8 cellular contexts compared by ENCODE assay signal in genomic region chr1:155051777-155052398, GRCh38. TPM values are rescaled to one million over a fixed set of nuclear protein-coding genes. Genes with fewer than 3 reads are reported as not detected.
DNase-seq lines count a peak whose midpoint lies in the region; ATAC-seq and TF ChIP-seq lines count a peak whose summit lies in the region.

No MANE protein-coding gene starts in this region.

- no peaks in the 10 kb centered on the region for H3K9me3 ChIP-seq in iPS-18c (ENCODE audit: control insufficient read depth, insufficient read depth, low read length)
- H3K9me3 ChIP-seq in skeletal muscle tissue (ENCODE audit: control insufficient read depth in 3 of 3, low read length in 3 of 3): no peaks in the 10 kb centered on the region

- H3K9ac ChIP-seq in KMS-11 (peak overlapping the region; percentile 59; the same call in 1 of the 2 replicates), skeletal muscle tissue (ENCODE audit: low read depth in 1 of 3, low read length in 3 of 3) (peak overlapping the region; percentile 76 to 87 (median 79))

- H2AFZ ChIP-seq in KMS-11 (ENCODE audit: low read depth): peak overlapping the region; percentile 84

- H4K20me1 ChIP-seq in KMS-11 (ENCODE audit: insufficient read depth): no peaks in the 10 kb centered on the region

- in situ Hi-C loops in brain microvascular endothelial cell (cut with HindIII; ENCODE audit: low pct_ligation_motif_present, low sequenced_read_pairs): no loop called here

- H3K27ac ChIP-seq in KMS-11 (peak overlapping the region; percentile 27; the same call in 1 of the 2 replicates), brain microvascular endothelial cell (no peak overlapping the region), skeletal muscle tissue (ENCODE audit: low read depth, low read length) (peak overlapping the region; percentile 72)

- H3K4me3 ChIP-seq in KMS-11 (IDR thresholded peaks at IDR 0.05; ENCODE audit: insufficient read depth, low read depth, low read length) (peak overlapping the region; percentile 98), brain microvascular endothelial cell (ENCODE audit: low read depth, low read length) (peak overlapping the region; percentile 67), iPS-18c (ENCODE audit: insufficient read depth, low read depth, low read length) (peak overlapping the region; percentile 64), skeletal muscle tissue (ENCODE audit: low read length in 3 of 3) (peak overlapping the region; percentile 64 to 85 (median 70))

- H3K4me1 ChIP-seq in KMS-11 (ENCODE audit: low read depth, poor library complexity, severe bottlenecking): peaks cover 41% of the 10 kb centered on the region
- H3K4me1 ChIP-seq in skeletal muscle tissue (ENCODE audit: control insufficient read depth in 3 of 3, insufficient read depth in 3 of 3, low read length in 3 of 3): peaks cover 28 to 55% (median 44%) of the 10 kb centered on the region in 3 donors

- no peaks in the 10 kb centered on the region for H3K27me3 ChIP-seq in KMS-11 (ENCODE audit: insufficient read depth, low read depth)
- no peaks in the 10 kb centered on the region for H3K27me3 ChIP-seq in brain microvascular endothelial cell (replicated peaks)
- H3K27me3 ChIP-seq in skeletal muscle tissue (ENCODE audit: control insufficient read depth in 3 of 3, insufficient read depth in 3 of 3, low read length in 3 of 3): no peaks in the 10 kb centered on the region

- ATAC-seq in GM18909 (IDR thresholded peaks at IDR 0.05; ENCODE audit: poor library complexity, unreplicated experiment): no peak

- H3K79me2 ChIP-seq in KMS-11 (ENCODE audit: insufficient read depth, low read depth): peaks cover 13% of the 10 kb centered on the region; the same call in 1 of the 2 replicates

- peak overlapping the region; percentile 92 for H3K4me2 ChIP-seq in KMS-11

- DNase-seq in NCI-H1417 (lab: John Stamatoyannopoulos, UW): peak; percentile 57 to 72 (median 69)
- no peak for DNase-seq in NCI-H1417 treated with DMSO at 0.1 percent for 48 hours (lab: John Stamatoyannopoulos, UW)
- DNase-seq in T-helper 9 cell: peak; percentile 36
- DNase-seq in brain microvascular endothelial cell: no peak

- TF ChIP-seq CTCF in KMS-11 (conservative IDR thresholded peaks at IDR 0.05; ENCODE audit: low read depth, low read length) (no peak), brain microvascular endothelial cell (IDR thresholded peaks at IDR 0.05; ENCODE audit: low read depth, low read length, missing control alignments) (no peak)

- H3K36me3 ChIP-seq in KMS-11 (ENCODE audit: insufficient read depth) (no peaks in the 10 kb centered on the region; the same call in 1 of the 2 replicates), brain microvascular endothelial cell (replicated peaks) (peaks cover 12% of the 10 kb centered on the region), skeletal muscle tissue (ENCODE audit: control insufficient read depth in 3 of 3, insufficient read depth in 3 of 3, low read length in 3 of 3) (peaks cover 20 to 25% (median 23%) of the 10 kb centered on the region in 3 donors)

RNA-seq across cellular contexts. Expression of gene ADAM15, which starts 0.8 kb away (rescaled TPM):
- total RNA-seq in skeletal muscle tissue: 33.9 TPM

RNA-seq across cellular contexts. Expression of gene EFNA4, which starts 11.7 kb away (rescaled TPM):
- total RNA-seq in skeletal muscle tissue: 3.7 TPM

RNA-seq across cellular contexts. Expression of gene DCST1, which starts 18.3 kb away (rescaled TPM):
- not detected for total RNA-seq in skeletal muscle tissue

RNA-seq across cellular contexts. Expression of gene DCST2, which starts 18.3 kb away (rescaled TPM):
- not detected for total RNA-seq in skeletal muscle tissue

RNA-seq across cellular contexts. Expression of gene EFNA3, which starts 26.7 kb away (rescaled TPM):
- total RNA-seq in skeletal muscle tissue: 0.52 TPM

Comparison
In these comparisons a context has a peak if more than half of its experiments do, and no peak if none do; other contexts are left out.
1. DNase-seq: peak in NCI-H1417 (3 of 3) and T-helper 9 cell (single experiment); none in NCI-H1417 treated with DMSO at 0.1 percent for 48 hours (single experiment) and brain microvascular endothelial cell (single experiment).
2. Peak in every context shown above with its lines, with median percentiles within 50 percentile points of each other: H3K4me3 ChIP-seq.